9 cellular contexts compared by ENCODE assay signal in genomic region chr7:7416031-7416968, GRCh38.
DNase-seq lines count a peak whose midpoint lies in the region; ATAC-seq and TF ChIP-seq lines count a peak whose summit lies in the region.
"Had no signal": no experiment of that assay in that cellular context is flagged by ENCODE, and none has a peak within 500 bp of the region (broad histone marks: within the 10 kb centered on the region; RNA-seq: fewer than 3 reads in every experiment).

No MANE protein-coding gene starts in this region.

- no peaks in the 10 kb centered on the region for H3K4me1 ChIP-seq in left ventricle myocardium inferior
- H3K4me1 ChIP-seq in OCI-LY7 (ENCODE audit: insufficient read depth, low read length, poor library complexity, severe bottlenecking) = no peaks in the 10 kb centered on the region
- H3K4me1 ChIP-seq in esophagus muscularis mucosa = no peaks in the 10 kb centered on the region
- H3K4me1 ChIP-seq in upper lobe of right lung = peaks cover 8% of the 10 kb centered on the region

- H2AFZ ChIP-seq in OCI-LY7 (ENCODE audit: low read length) = peak overlapping the region; percentile 46; the same call in 1 of the 2 replicates

- DNase-seq in Right ventricle myocardium superior = no peak
- DNase-seq in left ventricle myocardium inferior = no peak
- DNase-seq in OCI-LY7 (ENCODE audit: low spot score) = no peak
- peak; percentile 70 for DNase-seq in esophagus muscularis mucosa (ENCODE audit: extremely low spot score)
- no peak for DNase-seq in upper lobe of right lung
- no peak for DNase-seq in inferior parietal cortex (ENCODE audit: extremely low spot score)
- no peak for DNase-seq in C1 segment of cervical spinal cord (lab: John Stamatoyannopoulos, UW)
- DNase-seq: COR-L47 had no signal

- H3K4me3 ChIP-seq in left ventricle myocardium inferior (no peak overlapping the region), OCI-LY7 (ENCODE audit: low read depth, low read length, poor library complexity, severe bottlenecking) (no peak overlapping the region), esophagus muscularis mucosa (no peak overlapping the region), upper lobe of right lung (no peak overlapping the region)

- no peak for TF ChIP-seq CTCF in left ventricle myocardium inferior (IDR thresholded peaks at IDR 0.05; ENCODE audit: borderline replicate concordance)
- TF ChIP-seq CTCF in OCI-LY7 (conservative IDR thresholded peaks at IDR 0.05; ENCODE audit: low read length) = no peak
- no peak for TF ChIP-seq CTCF in esophagus muscularis mucosa (IDR thresholded peaks at IDR 0.05)
- no peak for TF ChIP-seq CTCF in upper lobe of right lung (IDR thresholded peaks at IDR 0.05)

- no peak for TF ChIP-seq EP300 in esophagus muscularis mucosa (IDR thresholded peaks at IDR 0.05)

- TF ChIP-seq POLR2A in esophagus muscularis mucosa (IDR thresholded peaks at IDR 0.05; ENCODE audit: low read depth) = no peak

- POLR2A ChIA-PET in OCI-LY7 (lab: Charles Lee) = interaction anchor here (0.7 to 0.8 kb wide), 2 partner anchors 14 to 29 kb away, joined by 3 read pairs; no protein-coding TSS in a partner anchor

- intact Hi-C loops in Right ventricle myocardium superior (cut with DNase I) (no loop called here), left ventricle myocardium inferior (cut with micrococcal nuclease) (no loop called here), OCI-LY7 (cut with micrococcal nuclease; ENCODE audit: unreplicated experiment) (no loop called here), esophagus muscularis mucosa (cut with DNase I) (no loop called here), upper lobe of right lung (cut with DNase I) (no loop called here)

- no peak overlapping the region for H3K4me2 ChIP-seq in OCI-LY7 (ENCODE audit: low read length)

- no peaks in the 10 kb centered on the region for H3K79me2 ChIP-seq in OCI-LY7 (ENCODE audit: insufficient read depth, low read depth, low read length)

- CTCF ChIA-PET in OCI-LY7 (lab: Charles Lee; ENCODE audit: unreplicated experiment) = interaction anchor here (1.0 kb wide), 1 partner anchor 235 kb away, joined by 3 read pairs; no protein-coding TSS in a partner anchor

- H3K27ac ChIP-seq in left ventricle myocardium inferior (replicated peaks) (no peak overlapping the region), OCI-LY7 (ENCODE audit: low read depth, low read length, poor library complexity, severe bottlenecking) (no peak overlapping the region), esophagus muscularis mucosa (replicated peaks in 1 of 4) (no peak overlapping the region), upper lobe of right lung (no peak overlapping the region)

- H3K9me2 ChIP-seq in OCI-LY7 (ENCODE audit: insufficient read depth, low read length) = no peaks in the 10 kb centered on the region

- ATAC-seq in Right ventricle myocardium superior (ENCODE audit: poor library complexity) (peak; percentile 34), upper lobe of right lung (peak; percentile 70), GM21576 (IDR thresholded peaks at IDR 0.05; ENCODE audit: unreplicated experiment) (no peak)

- no peaks in the 10 kb centered on the region for H4K20me1 ChIP-seq in OCI-LY7 (ENCODE audit: insufficient read depth, low read length)

- H3K27me3 ChIP-seq in left ventricle myocardium inferior (ENCODE audit: low read depth) (no peaks in the 10 kb centered on the region), esophagus muscularis mucosa (no peaks in the 10 kb centered on the region), upper lobe of right lung (no peaks in the 10 kb centered on the region)

- H3K9me3 ChIP-seq in left ventricle myocardium inferior (replicated peaks) (no peaks in the 10 kb centered on the region), OCI-LY7 (ENCODE audit: low read length) (no peaks in the 10 kb centered on the region), esophagus muscularis mucosa (no peaks in the 10 kb centered on the region), upper lobe of right lung (no peaks in the 10 kb centered on the region)

- no TSS peak for BruUV-seq in OCI-LY7 (replicated peaks; lab: Mats Ljungman, UMichigan)

- WGBS in esophagus muscularis mucosa = 62% methylated on average over 6 of the region's 6 CpGs

- no peaks in the 10 kb centered on the region for H3K36me3 ChIP-seq in left ventricle myocardium inferior
- H3K36me3 ChIP-seq in OCI-LY7 (ENCODE audit: insufficient read depth, low read length) = no peaks in the 10 kb centered on the region
- H3K36me3 ChIP-seq in esophagus muscularis mucosa = no peaks in the 10 kb centered on the region
- no peaks in the 10 kb centered on the region for H3K36me3 ChIP-seq in upper lobe of right lung
